ENCODE assay signal across 25 cellular contexts in genomic region chr20:52828199-52828598, GRCh38.
"Had no signal": no experiment of that assay in that cellular context is flagged by ENCODE, and none has a peak within 500 bp of the region (broad histone marks: within the 10 kb centered on the region; RNA-seq: fewer than 3 reads in every experiment).

No MANE protein-coding gene starts in this region.

- H3K4me1 Mint-ChIP-seq: nephron; stimulated activated memory B cell treated with anti-CD40 and anti-IgM and Interleukin-4, amounts not matched to agents 10 μg/mL and 1 μg/mL and 100 μg/mL, for 72 hours had no signal

- H3K4me1 ChIP-seq: esophagus muscularis mucosa, foreskin keratinocyte, heart right ventricle, left lung, prostate gland, right atrium auricular region, tibial nerve, upper lobe of left lung had no signal

- H3K27ac ChIP-seq: coronary artery, esophagus muscularis mucosa, foreskin keratinocyte, heart right ventricle, left lung, prostate gland, right atrium auricular region, thoracic aorta, tibial nerve, upper lobe of left lung had no signal

- H3K27ac Mint-ChIP-seq: naive thymus-derived CD4-positive, alpha-beta T cell; nephron; stimulated activated memory B cell treated with anti-CD40 and anti-IgM and Interleukin-4, amounts not matched to agents 10 μg/mL and 1 μg/mL and 100 μg/mL, for 72 hours had no signal

- DNase-seq: dermis blood vessel endothelial cell; effector memory CD4-positive, alpha-beta T cell; foreskin keratinocyte; glutamatergic neuron; heart right ventricle; hippocampal formation; left cardiac atrium; left lung; mesendoderm; midbrain; naive thymus-derived CD4-positive, alpha-beta T cell; nucleus accumbens; stimulated activated CD4-positive, alpha-beta T cell treated with anti-CD3 and anti-CD28 coated beads, Interleukin-2, amount 100 ng/mL, for 24 hours; stimulated activated CD4-positive, alpha-beta T cell treated with anti-CD3 and anti-CD28 coated beads, Interleukin-4, amount 100 ng/mL, for 24 hours; stimulated activated naive CD8-positive, alpha-beta T cell treated with anti-CD3 and anti-CD28 coated beads, Interleukin-15, Interleukin-2, amounts not matched to agents 100 U/mL and 50 U/mL, for 24 hours; upper lobe of left lung had no signal

- H3K4me3 ChIP-seq: coronary artery, esophagus muscularis mucosa, heart right ventricle, left lung, prostate gland, right atrium auricular region, thoracic aorta, tibial nerve, upper lobe of left lung had no signal

- H3K27me3 Mint-ChIP-seq: stimulated activated memory B cell treated with anti-CD40 and anti-IgM and Interleukin-4, amounts not matched to agents 10 μg/mL and 1 μg/mL and 100 μg/mL, for 72 hours had no signal

- ATAC-seq: foreskin keratinocyte; heart right ventricle; left cardiac atrium; left lung; naive thymus-derived CD4-positive, alpha-beta T cell; sciatic nerve; stimulated activated memory B cell treated with anti-CD40 and anti-IgM and Interleukin-4, amounts not matched to agents 10 μg/mL and 1 μg/mL and 100 μg/mL, for 72 hours; stimulated activated naive CD8-positive, alpha-beta T cell treated with anti-CD3 and anti-CD28 coated beads, Interleukin-15, Interleukin-2, amounts not matched to agents 100 U/mL and 50 U/mL, for 24 hours had no signal

- H3K36me3 ChIP-seq: esophagus muscularis mucosa, heart right ventricle, left lung, prostate gland, right atrium auricular region, thoracic aorta, tibial nerve, upper lobe of left lung had no signal

- H3K36me3 Mint-ChIP-seq: stimulated activated memory B cell treated with anti-CD40 and anti-IgM and Interleukin-4, amounts not matched to agents 10 μg/mL and 1 μg/mL and 100 μg/mL, for 72 hours had no signal

- H3K4me3 Mint-ChIP-seq: naive thymus-derived CD4-positive, alpha-beta T cell; nephron; stimulated activated memory B cell treated with anti-CD40 and anti-IgM and Interleukin-4, amounts not matched to agents 10 μg/mL and 1 μg/mL and 100 μg/mL, for 72 hours had no signal

- H3K9me3 ChIP-seq: prostate gland, thoracic aorta had no signal

- H3K27me3 ChIP-seq: esophagus muscularis mucosa, foreskin keratinocyte, heart right ventricle, left lung, right atrium auricular region, tibial nerve, upper lobe of left lung had no signal
